Comparison of ENCODE assay signal across 14 cellular contexts in the genomic region with DNA sequence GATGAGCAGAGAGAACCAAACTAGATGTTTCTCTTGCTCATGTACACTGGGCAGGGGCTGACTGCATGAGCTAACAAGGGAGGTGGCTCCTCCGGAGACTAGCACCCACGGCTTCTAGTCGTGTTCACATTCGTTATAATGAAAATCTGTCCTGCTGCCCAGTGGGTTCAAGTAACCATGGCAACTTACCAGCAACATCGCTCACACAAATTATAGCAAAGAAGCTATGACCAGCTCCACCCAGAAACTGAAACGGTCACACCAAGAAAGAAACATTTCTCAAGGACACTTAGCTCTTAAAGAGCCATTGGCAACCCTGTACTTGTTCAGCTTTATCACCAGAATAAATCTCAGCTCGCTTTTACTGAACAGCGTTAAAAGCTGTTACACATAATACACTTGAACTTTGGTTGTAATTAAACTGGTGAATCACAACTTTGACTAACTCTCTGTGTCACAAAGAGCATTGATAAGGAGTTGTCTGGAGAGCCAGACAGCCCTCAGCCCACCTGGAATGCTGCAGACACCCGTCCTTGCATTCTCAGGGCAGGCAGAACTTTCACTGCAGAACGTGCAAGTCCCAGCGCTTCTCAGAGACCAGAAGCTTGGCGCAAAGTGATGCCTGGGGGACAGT.
DNase-seq lines count a peak whose midpoint lies in the region; ATAC-seq and TF ChIP-seq lines count a peak whose summit lies in the region.
"Had no signal": no experiment of that assay in that cellular context is flagged by ENCODE, and none has a peak within 500 bp of the region (broad histone marks: within the 10 kb centered on the region; RNA-seq: fewer than 3 reads in every experiment).

No MANE protein-coding gene starts in this region.

- peaks cover 0 to 9% of the 10 kb centered on the region in 2 donors for H3K4me1 ChIP-seq in right atrium auricular region
- peaks cover 8% of the 10 kb centered on the region for H3K4me1 ChIP-seq in endodermal cell (ENCODE audit: control insufficient read depth, insufficient read depth, low read length)
- no peaks in the 10 kb centered on the region for H3K4me1 ChIP-seq in mesenchymal stem cell (ENCODE audit: control insufficient read depth, insufficient read depth, low read depth, low read length)

- H3K9ac ChIP-seq in endodermal cell (ENCODE audit: extremely low read depth, low read length, poor library complexity, severe bottlenecking) (no peak overlapping the region), mesenchymal stem cell (ENCODE audit: low read length) (peak overlapping the region; percentile 72)

- no peak overlapping the region for H3K27ac Mint-ChIP-seq in endodermal cell
- H3K27ac Mint-ChIP-seq: naive thymus-derived CD8-positive, alpha-beta T cell had no signal

- H3K79me1 ChIP-seq in mesenchymal stem cell (replicated peaks; ENCODE audit: low read length, poor library complexity, severe bottlenecking): no peaks in the 10 kb centered on the region

- no peaks in the 10 kb centered on the region for H3K27me3 ChIP-seq in right atrium auricular region
- no peaks in the 10 kb centered on the region for H3K27me3 ChIP-seq in endodermal cell (ENCODE audit: control insufficient read depth, insufficient read depth, low read length, poor library complexity, severe bottlenecking)
- no peaks in the 10 kb centered on the region for H3K27me3 ChIP-seq in mesenchymal stem cell (ENCODE audit: control insufficient read depth in 1 of 2, insufficient read depth in 1 of 2, low read length in 2 of 2)
- H3K27me3 ChIP-seq: sigmoid colon had no signal

- no peak overlapping the region for H2BK15ac ChIP-seq in mesenchymal stem cell (ENCODE audit: low read depth, poor library complexity, severe bottlenecking)

- 81 to 87% methylated on average over 6 to 12 of the region's 12 CpGs for WGBS in endodermal cell (ENCODE audit: insufficient coverage in 1 of 2, insufficient read length in 1 of 2), 2 experiments
- WGBS in mesenchymal stem cell: 63% methylated on average over 11 of the region's 12 CpGs

- H3K4me3 ChIP-seq in right atrium auricular region (no peak overlapping the region), endodermal cell (ENCODE audit: low read length) (no peak overlapping the region), mesenchymal stem cell (ENCODE audit: insufficient read depth in 1 of 2, low read depth in 1 of 2, low read length in 2 of 2) (peak overlapping the region in 1 of 2 experiments; percentile 70)
- H3K4me3 ChIP-seq: sigmoid colon had no signal

- no peak overlapping the region for H3K18ac ChIP-seq in mesenchymal stem cell (ENCODE audit: low read depth in 1 of 2, low read length in 2 of 2)

- no peak overlapping the region for H3K14ac ChIP-seq in mesenchymal stem cell (ENCODE audit: low read length in 2 of 2)

- H3K4me3 Mint-ChIP-seq in endodermal cell: no peak overlapping the region
- H3K4me3 Mint-ChIP-seq: naive thymus-derived CD8-positive, alpha-beta T cell had no signal

- H3K4me2 ChIP-seq in mesenchymal stem cell (ENCODE audit: low read length, poor library complexity, severe bottlenecking): no peak overlapping the region

- no peaks in the 10 kb centered on the region for H3K27me3 Mint-ChIP-seq in endodermal cell (ENCODE audit: insufficient read depth)
- H3K27me3 Mint-ChIP-seq: naive thymus-derived CD8-positive, alpha-beta T cell had no signal

- no peak overlapping the region for H4K8ac ChIP-seq in mesenchymal stem cell (ENCODE audit: low read length)

- no peak overlapping the region for H4K91ac ChIP-seq in mesenchymal stem cell (ENCODE audit: low read length)

- H3K27ac ChIP-seq in right atrium auricular region (no peak overlapping the region), endodermal cell (ENCODE audit: low read depth, low read length) (peak overlapping the region; percentile 30), mesenchymal stem cell (ENCODE audit: low read length, poor library complexity, severe bottlenecking) (no peak overlapping the region)
- H3K27ac ChIP-seq: WERI-Rb-1 had no signal

- H2BK5ac ChIP-seq in mesenchymal stem cell (ENCODE audit: low read depth, low read length, poor library complexity, severe bottlenecking): no peak overlapping the region

- H3K36me3 Mint-ChIP-seq in endodermal cell (ENCODE audit: low read depth): no peaks in the 10 kb centered on the region

- H2AFZ ChIP-seq in mesenchymal stem cell (ENCODE audit: low read depth, low read length): no peak overlapping the region

- no peak overlapping the region for H3K23ac ChIP-seq in mesenchymal stem cell (ENCODE audit: low read length in 2 of 2)

- ATAC-seq in Right ventricle myocardium inferior: peak; percentile 49
- ATAC-seq: HepG2; naive thymus-derived CD8-positive, alpha-beta T cell had no signal

- H2AK5ac ChIP-seq in mesenchymal stem cell (ENCODE audit: low read length, severe bottlenecking): no peak overlapping the region

- peaks cover 2% of the 10 kb centered on the region for H3K4me1 Mint-ChIP-seq in endodermal cell
- H3K4me1 Mint-ChIP-seq: naive thymus-derived CD8-positive, alpha-beta T cell had no signal

- H3K9me3 ChIP-seq in right atrium auricular region (no peaks in the 10 kb centered on the region), endodermal cell (ENCODE audit: control insufficient read depth, low read length) (no peaks in the 10 kb centered on the region), mesenchymal stem cell (ENCODE audit: control insufficient read depth, low read length) (peaks cover 3% of the 10 kb centered on the region)
- H3K9me3 ChIP-seq: sigmoid colon had no signal

- H2BK12ac ChIP-seq in mesenchymal stem cell (ENCODE audit: low read length in 2 of 2): no peak overlapping the region

- H3K4ac ChIP-seq in mesenchymal stem cell (ENCODE audit: low read depth in 1 of 2, low read length in 2 of 2): no peak overlapping the region

- no peaks in the 10 kb centered on the region for H3K9me3 Mint-ChIP-seq in endodermal cell

- no peak overlapping the region for H2BK120ac ChIP-seq in mesenchymal stem cell (ENCODE audit: low read depth, low read length)

- H3K36me3 ChIP-seq in right atrium auricular region: no peaks in the 10 kb centered on the region
- no peaks in the 10 kb centered on the region for H3K36me3 ChIP-seq in endodermal cell (ENCODE audit: control insufficient read depth, insufficient read depth, low read length)
- H3K36me3 ChIP-seq in mesenchymal stem cell (ENCODE audit: control insufficient read depth in 1 of 2, insufficient read depth in 2 of 2, low read depth in 1 of 2, low read length in 2 of 2): no peaks in the 10 kb centered on the region
- H3K36me3 ChIP-seq: sigmoid colon, WERI-Rb-1 had no signal

- TF ChIP-seq CTCF in right atrium auricular region (IDR thresholded peaks at IDR 0.05) (no peak), endodermal cell (conservative IDR thresholded peaks at IDR 0.05) (no peak)

- no peak for TF ChIP-seq POLR2A in erythroblast (IDR thresholded peaks at IDR 0.05; ENCODE audit: low read length)

- intact Hi-C loops in Right ventricle myocardium inferior (cut with DNase I): no loop called here

- no peak for DNase-seq in Right ventricle myocardium inferior (ENCODE audit: missing footprints)
- DNase-seq in right atrium auricular region (ENCODE audit: low spot score): no peak
- peak; percentile 53 for DNase-seq in endodermal cell
- DNase-seq in mesenchymal stem cell: peak; percentile 47
- no peak for DNase-seq in activated CD8-positive, alpha-beta memory T cell treated with anti-CD3 and anti-CD28 coated beads, Interleukin-2, amount 50 U/mL, for 4 hours
- DNase-seq in GM19238 (ENCODE audit: insufficient read length, low spot score): no peak
- DNase-seq in erythroblast (lab: John Stamatoyannopoulos, UW): no peak
- DNase-seq in ecto neural progenitor cell (ENCODE audit: low spot score): no peak
- DNase-seq: DND-41; naive thymus-derived CD8-positive, alpha-beta T cell; NCI-H82; sigmoid colon; WERI-Rb-1 had no signal

Comparison
In these comparisons a context has a peak if more than half of its experiments do, and no peak if none do; other contexts are left out.
1. DNase-seq: peak in endodermal cell (single experiment) and mesenchymal stem cell (single experiment); none in Right ventricle myocardium inferior (single experiment), right atrium auricular region (single experiment), activated CD8-positive, alpha-beta memory T cell treated with anti-CD3 and anti-CD28 coated beads, Interleukin-2, amount 50 U/mL, for 4 hours (single experiment), GM19238 (single experiment), erythroblast (0 of 2) and ecto neural progenitor cell (single experiment).